In the genomic region with DNA sequence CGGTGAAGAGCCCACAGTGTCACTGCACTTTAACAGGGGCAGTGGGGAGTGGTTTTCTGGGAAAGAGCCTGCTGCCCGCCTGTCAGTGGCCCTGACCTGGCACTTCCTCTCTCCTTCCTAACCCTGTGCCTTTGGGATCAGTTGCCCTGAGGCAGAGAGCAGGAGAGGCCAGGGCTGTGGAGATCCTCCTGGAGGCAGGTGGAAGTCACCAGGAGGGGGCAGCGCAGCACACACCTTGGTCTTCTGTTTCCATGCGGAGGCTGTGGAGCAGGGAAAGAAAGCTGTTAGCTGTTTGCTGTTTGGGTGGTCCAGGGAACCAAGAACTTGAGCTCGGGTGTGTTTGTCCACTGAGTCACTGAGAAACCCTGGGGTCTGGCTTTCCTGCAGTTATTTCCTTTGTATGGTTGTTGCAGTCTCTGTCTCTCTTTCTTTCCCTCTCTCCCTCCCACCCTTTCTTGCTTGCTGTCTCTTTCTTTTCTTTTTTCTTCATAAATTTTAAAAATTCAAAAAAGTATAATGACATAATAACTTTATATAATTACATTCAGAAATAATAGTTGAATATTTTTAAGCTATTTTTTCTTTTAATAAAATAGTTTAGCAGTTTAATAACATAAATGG, we compare ENCODE assay signal across 8 cellular contexts. TPM values are rescaled to one million over a fixed set of nuclear protein-coding genes. Genes with fewer than 3 reads are reported as not detected.
DNase-seq lines count a peak whose midpoint lies in the region; ATAC-seq lines count a peak whose summit lies in the region.

No MANE protein-coding gene starts in this region.

- no peaks in the 10 kb centered on the region for H3K4me1 ChIP-seq in HAP-1

- H3K9me3 Mint-ChIP-seq in activated naive CD8-positive, alpha-beta T cell treated with anti-CD3 and anti-CD28 coated beads, Interleukin-2, amount 10 ng/mL, durations not matched to agents 7 days and 5 days = no peaks in the 10 kb centered on the region

- H3K9me3 ChIP-seq in HAP-1 = no peaks in the 10 kb centered on the region

- H3K4me1 Mint-ChIP-seq in activated naive CD8-positive, alpha-beta T cell treated with anti-CD3 and anti-CD28 coated beads, Interleukin-2, amount 10 ng/mL, durations not matched to agents 7 days and 5 days = peaks cover 5% of the 10 kb centered on the region

- intact Hi-C loops in cardiac septum (cut with DNase I) = loop anchor here (2.0 kb wide), 1 partner anchor 257 kb away; no protein-coding TSS in a partner anchor

- POLR2A ChIA-PET in activated naive CD8-positive, alpha-beta T cell treated with anti-CD3 and anti-CD28 coated beads, Interleukin-2, amount 10 ng/mL, durations not matched to agents 7 days and 5 days (lab: Charles Lee) = no interaction called here

- no peak overlapping the region for H3K4me3 Mint-ChIP-seq in activated naive CD8-positive, alpha-beta T cell treated with anti-CD3 and anti-CD28 coated beads, Interleukin-2, amount 10 ng/mL, durations not matched to agents 7 days and 5 days

- no peaks in the 10 kb centered on the region; the same call in 1 of the 2 replicates for H3K27me3 ChIP-seq in HAP-1 (ENCODE audit: low read depth)

- H3K36me3 Mint-ChIP-seq in activated naive CD8-positive, alpha-beta T cell treated with anti-CD3 and anti-CD28 coated beads, Interleukin-2, amount 10 ng/mL, durations not matched to agents 7 days and 5 days = no peaks in the 10 kb centered on the region

- in situ Hi-C loops in HAP-1 (cut with MboI; ENCODE audit: low sequenced_read_pairs) = loop anchor here (10.0 to 25.0 kb wide), 2 partner anchors 257 to 565 kb away; no protein-coding TSS in a partner anchor

- no peaks in the 10 kb centered on the region for H3K36me3 ChIP-seq in HAP-1 (replicated peaks)

- ATAC-seq in activated naive CD8-positive, alpha-beta T cell treated with anti-CD3 and anti-CD28 coated beads, Interleukin-2, amount 10 ng/mL, durations not matched to agents 7 days and 5 days (ENCODE audit: low read depth) = peak; percentile 52
- ATAC-seq in HG03025 (IDR thresholded peaks at IDR 0.05; ENCODE audit: low FRiP score, unreplicated experiment) (no peak), HG03571 (IDR thresholded peaks at IDR 0.05; ENCODE audit: unreplicated experiment) (no peak)

- DNase-seq in Daoy (ENCODE audit: low read depth) (peak; percentile 81), HAP-1 (ENCODE audit: low spot score in 2 of 2) (peak; percentile 19 to 78), NCI-H748 (lab: John Stamatoyannopoulos, UW; ENCODE audit: unreplicated experiment) (peak; percentile 79), cardiac septum (ENCODE audit: low spot score) (peak; percentile 78), renal cortical epithelial cell (ENCODE audit: low read depth) (peak; percentile 35)
- DNase-seq in activated naive CD8-positive, alpha-beta T cell treated with anti-CD3 and anti-CD28 coated beads, Interleukin-2, amount 10 ng/mL, durations not matched to agents 7 days and 5 days = peak; percentile 52

- no peak overlapping the region for H3K4me3 ChIP-seq in HAP-1

- peaks cover 13% of the 10 kb centered on the region for H3K27me3 Mint-ChIP-seq in activated naive CD8-positive, alpha-beta T cell treated with anti-CD3 and anti-CD28 coated beads, Interleukin-2, amount 10 ng/mL, durations not matched to agents 7 days and 5 days

- no peak overlapping the region for H3K27ac Mint-ChIP-seq in activated naive CD8-positive, alpha-beta T cell treated with anti-CD3 and anti-CD28 coated beads, Interleukin-2, amount 10 ng/mL, durations not matched to agents 7 days and 5 days

RNA-seq across cellular contexts. Expression of a gene that starts 28.1 kb away (rescaled TPM):
- 0.29 and 0.54 TPM in 2 replicates for total RNA-seq in Daoy (2014; rRNA removed; shearing (Covaris generic))
- not detected for total RNA-seq in activated naive CD8-positive, alpha-beta T cell treated with anti-CD3 and anti-CD28 coated beads, Interleukin-2, amount 10 ng/mL, durations not matched to agents 7 days and 5 days
- 3.7 TPM for total RNA-seq in cardiac septum
- 0.35 and 9.8 TPM in 2 replicates for total RNA-seq in renal cortical epithelial cell
